Comparison of ENCODE assay signal across 1 cellular context in the genomic region with DNA sequence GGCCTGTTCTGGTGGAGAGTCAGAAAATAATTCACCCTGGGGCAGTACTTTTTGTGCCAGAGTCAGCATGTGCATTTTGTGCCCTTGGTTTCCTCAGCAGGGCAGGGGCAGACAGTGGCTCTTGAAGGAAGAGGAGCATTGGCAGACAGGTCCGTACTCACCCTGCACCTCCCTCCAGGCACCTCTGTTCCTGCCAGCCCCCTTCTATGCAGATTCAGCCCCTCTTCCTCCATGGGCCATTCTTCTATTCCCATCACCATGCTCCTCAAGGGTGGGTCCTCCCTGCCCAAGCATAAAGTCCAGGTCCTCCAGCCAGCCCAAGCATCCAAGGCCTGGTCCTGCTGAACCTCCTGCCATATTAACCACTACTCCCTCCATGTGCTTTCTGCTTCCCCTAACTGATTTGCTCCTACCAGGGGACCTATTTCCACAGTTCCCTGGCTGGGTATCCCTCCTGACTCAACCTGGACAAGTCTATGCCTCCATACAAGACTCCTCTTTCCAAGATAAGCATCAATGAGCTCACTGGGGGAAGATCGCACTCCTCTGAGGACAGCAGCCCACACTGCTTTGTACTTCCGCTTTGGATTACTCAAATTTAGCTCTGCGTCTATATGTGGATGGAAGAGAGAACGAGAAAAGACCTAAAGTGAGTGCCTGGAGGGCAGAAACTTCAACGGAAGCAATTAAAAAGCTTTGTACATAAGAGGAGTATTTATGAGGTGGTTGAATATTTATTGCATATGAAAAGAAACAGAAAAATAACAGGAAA.
A peak's percentile ranks its signal among the peaks of the same experiment; 100 is the strongest.
TF ChIP-seq lines count a peak whose summit lies in the region.

No MANE protein-coding gene starts in this region.

TF ChIP-seq in K562, 482 proteins besides CTCF, POLR2A, EP300 and RAD21 (continued from another document and continues in another):
- TF ChIP-seq, protein P1, sequence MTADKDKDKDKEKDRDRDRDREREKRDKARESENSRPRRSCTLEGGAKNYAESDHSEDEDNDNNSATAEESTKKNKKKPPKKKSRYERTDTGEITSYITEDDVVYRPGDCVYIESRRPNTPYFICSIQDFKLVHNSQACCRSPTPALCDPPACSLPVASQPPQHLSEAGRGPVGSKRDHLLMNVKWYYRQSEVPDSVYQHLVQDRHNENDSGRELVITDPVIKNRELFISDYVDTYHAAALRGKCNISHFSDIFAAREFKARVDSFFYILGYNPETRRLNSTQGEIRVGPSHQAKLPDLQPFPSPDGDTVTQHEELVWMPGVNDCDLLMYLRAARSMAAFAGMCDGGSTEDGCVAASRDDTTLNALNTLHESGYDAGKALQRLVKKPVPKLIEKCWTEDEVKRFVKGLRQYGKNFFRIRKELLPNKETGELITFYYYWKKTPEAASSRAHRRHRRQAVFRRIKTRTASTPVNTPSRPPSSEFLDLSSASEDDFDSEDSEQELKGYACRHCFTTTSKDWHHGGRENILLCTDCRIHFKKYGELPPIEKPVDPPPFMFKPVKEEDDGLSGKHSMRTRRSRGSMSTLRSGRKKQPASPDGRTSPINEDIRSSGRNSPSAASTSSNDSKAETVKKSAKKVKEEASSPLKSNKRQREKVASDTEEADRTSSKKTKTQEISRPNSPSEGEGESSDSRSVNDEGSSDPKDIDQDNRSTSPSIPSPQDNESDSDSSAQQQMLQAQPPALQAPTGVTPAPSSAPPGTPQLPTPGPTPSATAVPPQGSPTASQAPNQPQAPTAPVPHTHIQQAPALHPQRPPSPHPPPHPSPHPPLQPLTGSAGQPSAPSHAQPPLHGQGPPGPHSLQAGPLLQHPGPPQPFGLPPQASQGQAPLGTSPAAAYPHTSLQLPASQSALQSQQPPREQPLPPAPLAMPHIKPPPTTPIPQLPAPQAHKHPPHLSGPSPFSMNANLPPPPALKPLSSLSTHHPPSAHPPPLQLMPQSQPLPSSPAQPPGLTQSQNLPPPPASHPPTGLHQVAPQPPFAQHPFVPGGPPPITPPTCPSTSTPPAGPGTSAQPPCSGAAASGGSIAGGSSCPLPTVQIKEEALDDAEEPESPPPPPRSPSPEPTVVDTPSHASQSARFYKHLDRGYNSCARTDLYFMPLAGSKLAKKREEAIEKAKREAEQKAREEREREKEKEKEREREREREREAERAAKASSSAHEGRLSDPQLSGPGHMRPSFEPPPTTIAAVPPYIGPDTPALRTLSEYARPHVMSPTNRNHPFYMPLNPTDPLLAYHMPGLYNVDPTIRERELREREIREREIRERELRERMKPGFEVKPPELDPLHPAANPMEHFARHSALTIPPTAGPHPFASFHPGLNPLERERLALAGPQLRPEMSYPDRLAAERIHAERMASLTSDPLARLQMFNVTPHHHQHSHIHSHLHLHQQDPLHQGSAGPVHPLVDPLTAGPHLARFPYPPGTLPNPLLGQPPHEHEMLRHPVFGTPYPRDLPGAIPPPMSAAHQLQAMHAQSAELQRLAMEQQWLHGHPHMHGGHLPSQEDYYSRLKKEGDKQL (CRISPR knock-in tag; IDR thresholded peaks at IDR 0.05; ENCODE audit: borderline replicate concordance) = no peak
- TF ChIP-seq, protein P2, sequence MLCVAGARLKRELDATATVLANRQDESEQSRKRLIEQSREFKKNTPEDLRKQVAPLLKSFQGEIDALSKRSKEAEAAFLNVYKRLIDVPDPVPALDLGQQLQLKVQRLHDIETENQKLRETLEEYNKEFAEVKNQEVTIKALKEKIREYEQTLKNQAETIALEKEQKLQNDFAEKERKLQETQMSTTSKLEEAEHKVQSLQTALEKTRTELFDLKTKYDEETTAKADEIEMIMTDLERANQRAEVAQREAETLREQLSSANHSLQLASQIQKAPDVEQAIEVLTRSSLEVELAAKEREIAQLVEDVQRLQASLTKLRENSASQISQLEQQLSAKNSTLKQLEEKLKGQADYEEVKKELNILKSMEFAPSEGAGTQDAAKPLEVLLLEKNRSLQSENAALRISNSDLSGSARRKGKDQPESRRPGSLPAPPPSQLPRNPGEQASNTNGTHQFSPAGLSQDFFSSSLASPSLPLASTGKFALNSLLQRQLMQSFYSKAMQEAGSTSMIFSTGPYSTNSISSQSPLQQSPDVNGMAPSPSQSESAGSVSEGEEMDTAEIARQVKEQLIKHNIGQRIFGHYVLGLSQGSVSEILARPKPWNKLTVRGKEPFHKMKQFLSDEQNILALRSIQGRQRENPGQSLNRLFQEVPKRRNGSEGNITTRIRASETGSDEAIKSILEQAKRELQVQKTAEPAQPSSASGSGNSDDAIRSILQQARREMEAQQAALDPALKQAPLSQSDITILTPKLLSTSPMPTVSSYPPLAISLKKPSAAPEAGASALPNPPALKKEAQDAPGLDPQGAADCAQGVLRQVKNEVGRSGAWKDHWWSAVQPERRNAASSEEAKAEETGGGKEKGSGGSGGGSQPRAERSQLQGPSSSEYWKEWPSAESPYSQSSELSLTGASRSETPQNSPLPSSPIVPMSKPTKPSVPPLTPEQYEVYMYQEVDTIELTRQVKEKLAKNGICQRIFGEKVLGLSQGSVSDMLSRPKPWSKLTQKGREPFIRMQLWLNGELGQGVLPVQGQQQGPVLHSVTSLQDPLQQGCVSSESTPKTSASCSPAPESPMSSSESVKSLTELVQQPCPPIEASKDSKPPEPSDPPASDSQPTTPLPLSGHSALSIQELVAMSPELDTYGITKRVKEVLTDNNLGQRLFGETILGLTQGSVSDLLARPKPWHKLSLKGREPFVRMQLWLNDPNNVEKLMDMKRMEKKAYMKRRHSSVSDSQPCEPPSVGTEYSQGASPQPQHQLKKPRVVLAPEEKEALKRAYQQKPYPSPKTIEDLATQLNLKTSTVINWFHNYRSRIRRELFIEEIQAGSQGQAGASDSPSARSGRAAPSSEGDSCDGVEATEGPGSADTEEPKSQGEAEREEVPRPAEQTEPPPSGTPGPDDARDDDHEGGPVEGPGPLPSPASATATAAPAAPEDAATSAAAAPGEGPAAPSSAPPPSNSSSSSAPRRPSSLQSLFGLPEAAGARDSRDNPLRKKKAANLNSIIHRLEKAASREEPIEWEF (CRISPR knock-in tag; IDR thresholded peaks at IDR 0.05) = no peak
- TF ChIP-seq HNRNPH1 (optimal IDR thresholded peaks at IDR 0.05; ENCODE audit: low read depth, low read length) (no peak), ZNF3 (CRISPR knock-in tag; IDR thresholded peaks at IDR 0.05) (no peak), ZBTB7A (IDR thresholded peaks at IDR 0.05; ENCODE audit: borderline replicate concordance, control insufficient read depth, low read depth, low read length) (no peak), ZNF766 (CRISPR knock-in tag; conservative IDR thresholded peaks at IDR 0.05) (no peak), ZNF584 (CRISPR knock-in tag; IDR thresholded peaks at IDR 0.05; ENCODE audit: low read depth) (no peak), ZNF384 (IDR thresholded peaks at IDR 0.05; ENCODE audit: low read depth, low read length) (no peak), NFIC (IDR thresholded peaks at IDR 0.05) (no peak), FOXJ2 (tag; IDR thresholded peaks at IDR 0.05) (no peak), KHSRP (IDR thresholded peaks at IDR 0.05) (no peak), RCOR1 (IDR thresholded peaks at IDR 0.05; ENCODE audit: borderline replicate concordance in 1 of 2, low read depth in 2 of 2, low read length in 2 of 2) (0 out of 4 replicates have a peak, but pooled peaks of 1 of the 2 experiments have one; percentile 19), TAF7 (tag; IDR thresholded peaks at IDR 0.05) (no peak), JUND (IDR thresholded peaks at IDR 0.05; ENCODE audit: borderline replicate concordance, low read depth, low read length) (peak; percentile 82), JUND (tag; IDR thresholded peaks at IDR 0.05; ENCODE audit: borderline replicate concordance, low read depth, low read length) (peak; percentile 84; the same call in 2 of the 3 replicates), SMARCE1 (IDR thresholded peaks at IDR 0.05) (peak; percentile 54; the same call in 1 of the 2 replicates), ETV1 (tag; conservative IDR thresholded peaks at IDR 0.05; ENCODE audit: low read depth) (peak; percentile 86), RFX1 (IDR thresholded peaks at IDR 0.05) (no peak), SRF (CRISPR knock-in tag; IDR thresholded peaks at IDR 0.05) (no peak), JUN (IDR thresholded peaks at IDR 0.05; ENCODE audit: borderline replicate concordance, low read depth, low read length) (peak; percentile 84), JUN (CRISPR knock-in tag; IDR thresholded peaks at IDR 0.05; ENCODE audit: borderline replicate concordance) (no peak), GATA2 (CRISPR knock-in tag; IDR thresholded peaks at IDR 0.05) (0 out of 2 replicates have a peak, but pooled peaks have one; percentile 43), NCOA2 (IDR thresholded peaks at IDR 0.05; ENCODE audit: partially characterized antibody in 2 of 2) (no peak), SMARCA5 (IDR thresholded peaks at IDR 0.05) (no peak), GABPA (tag; conservative IDR thresholded peaks at IDR 0.05; ENCODE audit: low read depth) (peak; percentile 70), CBX8 (IDR thresholded peaks at IDR 0.05; ENCODE audit: borderline replicate concordance, extremely low read depth, low read depth, low read length, poor library complexity, severe bottlenecking) (no peak)
- TF ChIP-seq, protein P3, sequence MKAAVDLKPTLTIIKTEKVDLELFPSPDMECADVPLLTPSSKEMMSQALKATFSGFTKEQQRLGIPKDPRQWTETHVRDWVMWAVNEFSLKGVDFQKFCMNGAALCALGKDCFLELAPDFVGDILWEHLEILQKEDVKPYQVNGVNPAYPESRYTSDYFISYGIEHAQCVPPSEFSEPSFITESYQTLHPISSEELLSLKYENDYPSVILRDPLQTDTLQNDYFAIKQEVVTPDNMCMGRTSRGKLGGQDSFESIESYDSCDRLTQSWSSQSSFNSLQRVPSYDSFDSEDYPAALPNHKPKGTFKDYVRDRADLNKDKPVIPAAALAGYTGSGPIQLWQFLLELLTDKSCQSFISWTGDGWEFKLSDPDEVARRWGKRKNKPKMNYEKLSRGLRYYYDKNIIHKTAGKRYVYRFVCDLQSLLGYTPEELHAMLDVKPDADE (conservative IDR thresholded peaks at IDR 0.05; ENCODE audit: control insufficient read depth, low read depth, low read length) = no peak
- TF ChIP-seq, protein P4, sequence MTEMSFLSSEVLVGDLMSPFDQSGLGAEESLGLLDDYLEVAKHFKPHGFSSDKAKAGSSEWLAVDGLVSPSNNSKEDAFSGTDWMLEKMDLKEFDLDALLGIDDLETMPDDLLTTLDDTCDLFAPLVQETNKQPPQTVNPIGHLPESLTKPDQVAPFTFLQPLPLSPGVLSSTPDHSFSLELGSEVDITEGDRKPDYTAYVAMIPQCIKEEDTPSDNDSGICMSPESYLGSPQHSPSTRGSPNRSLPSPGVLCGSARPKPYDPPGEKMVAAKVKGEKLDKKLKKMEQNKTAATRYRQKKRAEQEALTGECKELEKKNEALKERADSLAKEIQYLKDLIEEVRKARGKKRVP (CRISPR knock-in tag; IDR thresholded peaks at IDR 0.05) = no peak
- TF ChIP-seq, protein P5, sequence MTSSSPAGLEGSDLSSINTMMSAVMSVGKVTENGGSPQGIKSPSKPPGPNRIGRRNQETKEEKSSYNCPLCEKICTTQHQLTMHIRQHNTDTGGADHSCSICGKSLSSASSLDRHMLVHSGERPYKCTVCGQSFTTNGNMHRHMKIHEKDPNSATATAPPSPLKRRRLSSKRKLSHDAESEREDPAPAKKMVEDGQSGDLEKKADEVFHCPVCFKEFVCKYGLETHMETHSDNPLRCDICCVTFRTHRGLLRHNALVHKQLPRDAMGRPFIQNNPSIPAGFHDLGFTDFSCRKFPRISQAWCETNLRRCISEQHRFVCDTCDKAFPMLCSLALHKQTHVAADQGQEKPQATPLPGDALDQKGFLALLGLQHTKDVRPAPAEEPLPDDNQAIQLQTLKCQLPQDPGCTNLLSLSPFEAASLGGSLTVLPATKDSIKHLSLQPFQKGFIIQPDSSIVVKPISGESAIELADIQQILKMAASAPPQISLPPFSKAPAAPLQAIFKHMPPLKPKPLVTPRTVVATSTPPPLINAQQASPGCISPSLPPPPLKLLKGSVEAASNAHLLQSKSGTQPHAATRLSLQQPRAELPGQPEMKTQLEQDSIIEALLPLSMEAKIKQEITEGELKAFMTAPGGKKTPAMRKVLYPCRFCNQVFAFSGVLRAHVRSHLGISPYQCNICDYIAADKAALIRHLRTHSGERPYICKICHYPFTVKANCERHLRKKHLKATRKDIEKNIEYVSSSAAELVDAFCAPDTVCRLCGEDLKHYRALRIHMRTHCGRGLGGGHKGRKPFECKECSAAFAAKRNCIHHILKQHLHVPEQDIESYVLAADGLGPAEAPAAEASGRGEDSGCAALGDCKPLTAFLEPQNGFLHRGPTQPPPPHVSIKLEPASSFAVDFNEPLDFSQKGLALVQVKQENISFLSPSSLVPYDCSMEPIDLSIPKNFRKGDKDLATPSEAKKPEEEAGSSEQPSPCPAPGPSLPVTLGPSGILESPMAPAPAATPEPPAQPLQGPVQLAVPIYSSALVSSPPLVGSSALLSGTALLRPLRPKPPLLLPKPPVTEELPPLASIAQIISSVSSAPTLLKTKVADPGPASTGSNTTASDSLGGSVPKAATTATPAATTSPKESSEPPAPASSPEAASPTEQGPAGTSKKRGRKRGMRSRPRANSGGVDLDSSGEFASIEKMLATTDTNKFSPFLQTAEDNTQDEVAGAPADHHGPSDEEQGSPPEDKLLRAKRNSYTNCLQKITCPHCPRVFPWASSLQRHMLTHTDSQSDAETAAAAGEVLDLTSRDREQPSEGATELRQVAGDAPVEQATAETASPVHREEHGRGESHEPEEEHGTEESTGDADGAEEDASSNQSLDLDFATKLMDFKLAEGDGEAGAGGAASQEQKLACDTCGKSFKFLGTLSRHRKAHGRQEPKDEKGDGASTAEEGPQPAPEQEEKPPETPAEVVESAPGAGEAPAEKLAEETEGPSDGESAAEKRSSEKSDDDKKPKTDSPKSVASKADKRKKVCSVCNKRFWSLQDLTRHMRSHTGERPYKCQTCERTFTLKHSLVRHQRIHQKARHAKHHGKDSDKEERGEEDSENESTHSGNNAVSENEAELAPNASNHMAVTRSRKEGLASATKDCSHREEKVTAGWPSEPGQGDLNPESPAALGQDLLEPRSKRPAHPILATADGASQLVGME (CRISPR knock-in tag; IDR thresholded peaks at IDR 0.05) = no peak
- TF ChIP-seq, protein P6, sequence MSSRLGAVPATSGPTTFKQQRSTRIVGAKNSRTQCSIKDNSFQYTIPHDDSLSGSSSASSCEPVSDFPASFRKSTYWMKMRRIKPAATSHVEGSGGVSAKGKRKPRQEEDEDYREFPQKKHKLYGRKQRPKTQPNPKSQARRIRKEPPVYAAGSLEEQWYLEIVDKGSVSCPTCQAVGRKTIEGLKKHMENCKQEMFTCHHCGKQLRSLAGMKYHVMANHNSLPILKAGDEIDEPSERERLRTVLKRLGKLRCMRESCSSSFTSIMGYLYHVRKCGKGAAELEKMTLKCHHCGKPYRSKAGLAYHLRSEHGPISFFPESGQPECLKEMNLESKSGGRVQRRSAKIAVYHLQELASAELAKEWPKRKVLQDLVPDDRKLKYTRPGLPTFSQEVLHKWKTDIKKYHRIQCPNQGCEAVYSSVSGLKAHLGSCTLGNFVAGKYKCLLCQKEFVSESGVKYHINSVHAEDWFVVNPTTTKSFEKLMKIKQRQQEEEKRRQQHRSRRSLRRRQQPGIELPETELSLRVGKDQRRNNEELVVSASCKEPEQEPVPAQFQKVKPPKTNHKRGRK (tag; IDR thresholded peaks at IDR 0.05) = no peak
